ENCODE assay signal across 17 cellular contexts in the genomic region with DNA sequence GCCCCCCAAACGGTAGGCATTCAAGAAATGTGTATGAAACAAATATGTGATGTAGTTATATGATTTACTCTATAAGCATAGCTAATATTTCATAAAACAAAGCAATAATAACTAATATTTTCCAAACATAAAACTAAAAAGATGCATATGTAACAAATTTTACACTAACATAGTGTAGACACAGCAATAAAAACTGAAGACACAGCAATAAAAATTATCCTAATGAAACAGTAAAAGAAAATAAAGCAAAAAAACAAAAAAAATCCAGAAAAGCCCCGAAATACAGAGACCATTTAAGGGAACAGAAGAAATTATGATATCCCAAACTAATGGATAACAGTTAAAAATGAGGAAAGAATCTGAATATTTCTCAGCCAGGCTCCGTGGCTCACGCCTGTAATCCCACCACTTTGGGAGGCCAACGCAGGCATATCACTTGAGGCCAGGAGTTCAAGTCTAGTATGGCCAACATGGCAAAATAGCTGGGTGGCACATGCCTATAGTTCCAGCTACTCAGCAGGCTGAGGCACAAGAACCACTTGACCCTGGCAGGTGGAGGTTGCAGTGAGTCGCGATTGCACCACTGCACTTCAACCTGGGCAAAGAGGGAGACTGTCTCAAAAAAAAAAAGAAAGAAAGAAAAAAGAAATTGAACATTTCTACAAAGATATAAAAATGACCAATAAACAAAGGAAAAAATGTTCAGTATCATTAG.
"Had no signal": no experiment of that assay in that cellular context is flagged by ENCODE, and none has a peak within 500 bp of the region (broad histone marks: within the 10 kb centered on the region; RNA-seq: fewer than 3 reads in every experiment).

No MANE protein-coding gene starts in this region.

- H3K27ac Mint-ChIP-seq: activated B cell treated with CpG ODN at 0.5 μM for 24 hours; activated CD4-positive, alpha-beta T cell treated with anti-CD3 and anti-CD28 coated beads, Interleukin-2, amount 10 ng/mL, durations not matched to agents 24 days and 14 days; activated naive CD4-positive, alpha-beta T cell treated with anti-CD3 and anti-CD28 coated beads, Interleukin-2, amount 10 ng/mL, durations not matched to agents 7 days and 5 days; endodermal cell; progenitor cell of endocrine pancreas had no signal

- H3K27ac ChIP-seq: ascending aorta, left ventricle myocardium inferior had no signal

- H3K4me1 ChIP-seq: ascending aorta had no signal

- DNase-seq: activated B cell treated with CpG ODN at 0.5 μM for 24 hours; activated CD4-positive, alpha-beta T cell treated with anti-CD3 and anti-CD28 coated beads, Interleukin-2, amount 10 ng/mL, durations not matched to agents 24 days and 14 days; activated naive CD4-positive, alpha-beta T cell treated with anti-CD3 and anti-CD28 coated beads, Interleukin-2, amount 10 ng/mL, durations not matched to agents 7 days and 5 days; activated T-cell treated with anti-CD3 and anti-CD28 coated beads for 4 hours; endodermal cell; left ventricle myocardium inferior; midbrain; right cardiac atrium; stimulated activated CD4-positive, alpha-beta T cell treated with anti-CD3 and anti-CD28 coated beads, Interleukin-4, amount 100 ng/mL, for 4 hours; stimulated activated CD8-positive, alpha-beta memory T cell treated with anti-CD3 and anti-CD28 coated beads, Interleukin-4, amount 100 ng/mL, for 48 hours; stimulated activated naive CD8-positive, alpha-beta T cell treated with anti-CD3 and anti-CD28 coated beads, Interleukin-15, amount 100 ng/mL, for 72 hours had no signal

- H3K4me3 ChIP-seq: ascending aorta, left ventricle myocardium inferior, smooth muscle cell, upper lobe of left lung had no signal

- H3K9me3 ChIP-seq: ascending aorta, left ventricle myocardium inferior, upper lobe of left lung had no signal

- FAIRE-seq: TTC549 had no signal

- H3K27me3 Mint-ChIP-seq: activated B cell treated with CpG ODN at 0.5 μM for 24 hours; activated CD4-positive, alpha-beta T cell treated with anti-CD3 and anti-CD28 coated beads, Interleukin-2, amount 10 ng/mL, durations not matched to agents 24 days and 14 days; activated naive CD4-positive, alpha-beta T cell treated with anti-CD3 and anti-CD28 coated beads, Interleukin-2, amount 10 ng/mL, durations not matched to agents 7 days and 5 days; progenitor cell of endocrine pancreas; stimulated activated naive CD8-positive, alpha-beta T cell treated with anti-CD3 and anti-CD28 coated beads, Interleukin-15, amount 100 ng/mL, for 72 hours had no signal

- H3K9me3 Mint-ChIP-seq: activated B cell treated with CpG ODN at 0.5 μM for 24 hours; activated CD4-positive, alpha-beta T cell treated with anti-CD3 and anti-CD28 coated beads, Interleukin-2, amount 10 ng/mL, durations not matched to agents 24 days and 14 days; activated naive CD4-positive, alpha-beta T cell treated with anti-CD3 and anti-CD28 coated beads, Interleukin-2, amount 10 ng/mL, durations not matched to agents 7 days and 5 days; endodermal cell; stimulated activated naive CD8-positive, alpha-beta T cell treated with anti-CD3 and anti-CD28 coated beads, Interleukin-15, amount 100 ng/mL, for 72 hours had no signal

- ATAC-seq: esophagus mucosa; right cardiac atrium; stimulated activated naive CD8-positive, alpha-beta T cell treated with anti-CD3 and anti-CD28 coated beads, Interleukin-15, amount 100 ng/mL, for 72 hours had no signal

- H3K4me1 Mint-ChIP-seq: activated B cell treated with CpG ODN at 0.5 μM for 24 hours had no signal

- H3K4me3 Mint-ChIP-seq: activated B cell treated with CpG ODN at 0.5 μM for 24 hours; activated CD4-positive, alpha-beta T cell treated with anti-CD3 and anti-CD28 coated beads, Interleukin-2, amount 10 ng/mL, durations not matched to agents 24 days and 14 days; activated naive CD4-positive, alpha-beta T cell treated with anti-CD3 and anti-CD28 coated beads, Interleukin-2, amount 10 ng/mL, durations not matched to agents 7 days and 5 days; endodermal cell; stimulated activated naive CD8-positive, alpha-beta T cell treated with anti-CD3 and anti-CD28 coated beads, Interleukin-15, amount 100 ng/mL, for 72 hours had no signal

- H3K27me3 ChIP-seq: ascending aorta, upper lobe of left lung had no signal
